11 cellular contexts compared by ENCODE assay signal in the genomic region with DNA sequence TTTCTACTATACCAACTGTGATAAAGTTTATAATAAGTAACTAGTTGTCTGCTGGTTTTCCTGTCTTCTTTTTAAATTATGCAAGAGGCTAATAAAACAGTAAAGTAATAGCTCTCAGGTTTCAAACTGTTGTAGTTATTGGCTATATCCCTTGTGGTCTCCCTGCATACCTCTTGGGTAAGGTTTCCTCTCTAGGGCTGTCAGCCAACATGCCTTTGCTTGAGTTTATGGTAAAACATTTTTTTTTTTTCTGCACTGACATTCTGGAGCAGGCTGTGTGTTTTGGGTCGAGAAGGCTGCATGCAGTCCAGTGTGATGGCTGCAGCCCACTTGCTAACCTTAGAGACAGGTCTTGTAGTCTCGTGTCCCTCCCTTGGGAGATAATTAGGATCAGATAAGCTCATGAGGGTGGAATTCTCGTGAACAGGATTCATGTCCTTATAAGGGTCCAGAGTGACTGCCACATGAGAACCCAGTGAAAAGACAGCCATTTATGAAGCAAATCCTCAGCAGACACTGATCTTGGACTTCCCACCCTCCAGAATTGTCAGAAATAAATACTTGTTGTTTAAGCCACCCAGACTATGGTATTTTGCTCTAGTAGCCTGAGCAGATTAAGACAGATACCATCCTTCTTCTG.
DNase-seq lines count a peak whose midpoint lies in the region; ATAC-seq and TF ChIP-seq lines count a peak whose summit lies in the region.
"Had no signal": no experiment of that assay in that cellular context is flagged by ENCODE, and none has a peak within 500 bp of the region (broad histone marks: within the 10 kb centered on the region; RNA-seq: fewer than 3 reads in every experiment).

No MANE protein-coding gene starts in this region.

- H3K4me1 ChIP-seq in HCT116 (ENCODE audit: control insufficient read depth in 1 of 2, insufficient read depth in 2 of 2, low read length in 2 of 2) (peaks cover 11 to 24% of the 10 kb centered on the region in 2 experiments), PC-9 (replicated peaks; ENCODE audit: insufficient read depth) (no peaks in the 10 kb centered on the region)
- H3K4me1 ChIP-seq: adrenal gland had no signal

- intact Hi-C loops in HCT116 (cut with micrococcal nuclease) = no loop called here
- intact Hi-C loops in PC-9 (cut with micrococcal nuclease; ENCODE audit: unreplicated experiment) = no loop called here
- intact Hi-C loops in Right ventricle myocardium inferior (cut with DNase I) = no loop called here

- no peaks in the 10 kb centered on the region for H3K27me3 ChIP-seq in HCT116 (ENCODE audit: insufficient read depth, low read length)
- no peaks in the 10 kb centered on the region for H3K27me3 ChIP-seq in PC-9 (ENCODE audit: insufficient read depth, low read depth)
- H3K27me3 ChIP-seq: adrenal gland had no signal

- peak; percentile 77 for ATAC-seq in HCT116
- no peak for ATAC-seq in GM19351 (IDR thresholded peaks at IDR 0.05; ENCODE audit: unreplicated experiment)
- no peak for ATAC-seq in Right ventricle myocardium inferior
- ATAC-seq: activated CD8-positive, alpha-beta memory T cell treated with anti-CD3 and anti-CD28 coated beads, Interleukin-2, amount 10 ng/mL, durations not matched to agents 7 days and 5 days; naive thymus-derived CD8-positive, alpha-beta T cell had no signal

- CTCF ChIA-PET in HCT116 (lab: Charles Lee) = no interaction called here
- CTCF ChIA-PET in PC-9 (lab: Charles Lee) = no interaction called here

- no peaks in the 10 kb centered on the region for H3K9me3 ChIP-seq in HCT116 (ENCODE audit: control insufficient read depth in 1 of 2, insufficient read depth in 1 of 2, low read depth in 1 of 2, low read length in 2 of 2)
- H3K9me3 ChIP-seq in PC-9 (ENCODE audit: insufficient read depth, low read depth) = no peaks in the 10 kb centered on the region
- H3K9me3 ChIP-seq: adrenal gland had no signal

- no peaks in the 10 kb centered on the region for H3K36me3 ChIP-seq in HCT116 (ENCODE audit: control insufficient read depth in 1 of 2, insufficient read depth in 2 of 2, low read length in 2 of 2)
- H3K36me3 ChIP-seq in PC-9 (ENCODE audit: low read depth) = no peaks in the 10 kb centered on the region
- H3K36me3 ChIP-seq: adrenal gland had no signal

- BruUV-seq in HCT116 (replicated peaks; lab: Mats Ljungman, UMichigan) (no TSS peak), PC-9 (replicated peaks; lab: Mats Ljungman, UMichigan) (no TSS peak)

- TF ChIP-seq POLR2A in HCT116 (IDR thresholded peaks at IDR 0.05; ENCODE audit: borderline replicate concordance, extremely low read depth, insufficient read depth, insufficient read length) = no peak

- RAD21 ChIA-PET in HCT116 (lab: Charles Lee; ENCODE audit: low non-redundant PET in 1 of 2, low total read pairs in 2 of 2, uncharacterized antibody in 2 of 2, unreplicated experiment in 2 of 2) = no interaction called here

- TF ChIP-seq RAD21 in HCT116 (IDR thresholded peaks at IDR 0.05; ENCODE audit: low read depth) = no peak

- H3K9me2 ChIP-seq in HCT116 (ENCODE audit: insufficient read depth) (no peaks in the 10 kb centered on the region), PC-9 (ENCODE audit: insufficient read depth) (no peaks in the 10 kb centered on the region)

- H3K79me2 ChIP-seq in HCT116 (ENCODE audit: insufficient read depth, low read length) (no peaks in the 10 kb centered on the region), PC-9 (ENCODE audit: low read depth) (no peaks in the 10 kb centered on the region)

- H3K4me2 ChIP-seq in HCT116 (ENCODE audit: low read length) = peak overlapping the region; percentile 8
- no peak overlapping the region for H3K4me2 ChIP-seq in PC-9

- H3K9ac ChIP-seq in HCT116 (ENCODE audit: low read length) = no peak overlapping the region

- peak; percentile 18 for DNase-seq in HCT116 (ENCODE audit: low read depth, low spot score)
- peak; percentile 19 to 37 for DNase-seq in PC-9
- DNase-seq in epidermal melanocyte (ENCODE audit: insufficient read length, low spot score) = peak; percentile 15
- DNase-seq in non-pigmented ciliary epithelial cell (ENCODE audit: low read depth) = peak; percentile 65
- no peak for DNase-seq in Right ventricle myocardium inferior (ENCODE audit: missing footprints)
- no peak for DNase-seq in GM19238 (ENCODE audit: insufficient read length, low spot score)
- DNase-seq in NCI-H1417 (lab: John Stamatoyannopoulos, UW) = no peak
- DNase-seq: activated CD8-positive, alpha-beta memory T cell treated with anti-CD3 and anti-CD28 coated beads, Interleukin-2, amount 10 ng/mL, durations not matched to agents 7 days and 5 days; adrenal gland; naive thymus-derived CD8-positive, alpha-beta T cell had no signal

- no peak for TF ChIP-seq CTCF in HCT116 (IDR thresholded peaks at IDR 0.05 in 2 of 3, conservative IDR thresholded peaks at IDR 0.05 in 1 of 3; ENCODE audit: borderline replicate concordance in 1 of 3, insufficient read depth in 1 of 3, low read depth in 2 of 3, low read length in 2 of 3)
- no peak for TF ChIP-seq CTCF in PC-9 (conservative IDR thresholded peaks at IDR 0.05)

- H3K4me3 ChIP-seq in HCT116 (replicated peaks in 1 of 2; ENCODE audit: low read depth in 1 of 2, low read length in 2 of 2) (no peak overlapping the region), PC-9 (no peak overlapping the region)
- H3K4me3 ChIP-seq: adrenal gland had no signal

- H2AFZ ChIP-seq in HCT116 (ENCODE audit: low read depth, low read length, poor library complexity, severe bottlenecking) (peak overlapping the region; percentile 3), PC-9 (no peak overlapping the region)

- no peaks in the 10 kb centered on the region for H3F3A ChIP-seq in PC-9 (ENCODE audit: insufficient read depth, low read depth)

- no peak overlapping the region for H3K27ac ChIP-seq in HCT116 (ENCODE audit: low read depth, low read length)
- no peak overlapping the region for H3K27ac ChIP-seq in PC-9
- H3K27ac ChIP-seq: adrenal gland had no signal

- H4K20me1 ChIP-seq in HCT116 (ENCODE audit: insufficient read depth) (no peaks in the 10 kb centered on the region), PC-9 (ENCODE audit: insufficient read depth) (no peaks in the 10 kb centered on the region; the same call in 1 of the 2 replicates)

- POLR2A ChIA-PET in HCT116 (lab: Charles Lee) (no interaction called here), PC-9 (lab: Charles Lee; ENCODE audit: unreplicated experiment) (no interaction called here)

TF ChIP-seq in HCT116, 20 proteins besides CTCF, POLR2A, EP300 and RAD21:
- TF ChIP-seq, protein P1, sequence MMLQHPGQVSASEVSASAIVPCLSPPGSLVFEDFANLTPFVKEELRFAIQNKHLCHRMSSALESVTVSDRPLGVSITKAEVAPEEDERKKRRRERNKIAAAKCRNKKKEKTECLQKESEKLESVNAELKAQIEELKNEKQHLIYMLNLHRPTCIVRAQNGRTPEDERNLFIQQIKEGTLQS (IDR thresholded peaks at IDR 0.05) = no peak
- TF ChIP-seq SIN3A (IDR thresholded peaks at IDR 0.05; ENCODE audit: low read depth) (no peak), EZH2phosphoT487 (IDR thresholded peaks at IDR 0.05; ENCODE audit: borderline replicate concordance) (no peak), TCF7L2 (IDR thresholded peaks at IDR 0.05; ENCODE audit: borderline replicate concordance, extremely low read depth, insufficient read depth, insufficient read length) (no peak), CEBPB (IDR thresholded peaks at IDR 0.05; ENCODE audit: low read depth) (peak; percentile 59), EZH2 (IDR thresholded peaks at IDR 0.05) (no peak), SP1 (IDR thresholded peaks at IDR 0.05; ENCODE audit: low read depth) (peak; percentile 15; the same call in 1 of the 2 replicates), JUND (IDR thresholded peaks at IDR 0.05) (no peak), POLR2AphosphoS5 (IDR thresholded peaks at IDR 0.05; ENCODE audit: low read depth, low read length) (no peak), CBX3 (IDR thresholded peaks at IDR 0.05; ENCODE audit: low read depth) (no peak)
- TF ChIP-seq, protein P2, sequence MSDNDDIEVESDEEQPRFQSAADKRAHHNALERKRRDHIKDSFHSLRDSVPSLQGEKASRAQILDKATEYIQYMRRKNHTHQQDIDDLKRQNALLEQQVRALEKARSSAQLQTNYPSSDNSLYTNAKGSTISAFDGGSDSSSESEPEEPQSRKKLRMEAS (IDR thresholded peaks at IDR 0.05) = no peak

Comparison
In these comparisons a context has a peak if more than half of its experiments do, and no peak if none do; other contexts are left out.
1. DNase-seq: peak in HCT116 (single experiment), PC-9 (2 of 2), epidermal melanocyte (single experiment) and non-pigmented ciliary epithelial cell (single experiment); none in Right ventricle myocardium inferior (single experiment), GM19238 (single experiment) and NCI-H1417 (0 of 3).